ENCODE assay signal across 13 cellular contexts in the genomic region with DNA sequence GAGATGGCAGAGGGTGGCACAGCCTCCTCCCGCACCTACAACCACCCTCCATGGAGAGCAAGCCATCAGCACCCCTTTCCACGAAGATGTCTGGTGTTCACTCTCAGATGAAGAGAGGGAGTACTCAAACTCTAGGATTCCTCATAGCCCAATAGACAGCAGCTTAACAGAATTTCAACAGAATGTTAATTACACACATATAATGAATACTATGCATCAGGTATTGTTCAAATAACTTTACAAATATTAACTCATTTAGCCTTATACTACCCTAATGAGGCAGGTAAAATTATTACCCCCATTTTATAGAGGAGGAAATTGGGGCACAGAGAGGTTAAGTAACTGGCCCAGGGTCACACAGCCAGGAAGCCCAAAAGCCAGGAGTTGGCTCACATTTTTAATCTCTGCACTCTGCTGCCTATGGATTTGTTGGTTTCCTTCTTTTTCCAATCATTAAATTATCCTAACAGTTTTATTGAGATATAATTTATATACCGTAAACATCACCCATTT. TPM values are rescaled to one million over a fixed set of nuclear protein-coding genes. Genes with fewer than 3 reads are reported as not detected.
DNase-seq lines count a peak whose midpoint lies in the region; ATAC-seq and TF ChIP-seq lines count a peak whose summit lies in the region.
"Had no signal": no experiment of that assay in that cellular context is flagged by ENCODE, and none has a peak within 500 bp of the region (broad histone marks: within the 10 kb centered on the region; RNA-seq: fewer than 3 reads in every experiment).

No MANE protein-coding gene starts in this region.

- DNase-seq in body of pancreas (no peak), right atrium auricular region (ENCODE audit: low spot score) (no peak), osteocyte (ENCODE audit: extremely low spot score, unreplicated experiment) (no peak), transverse colon (no peak), amniotic stem cell (lab: John Stamatoyannopoulos, UW) (no peak), NCI-H226 (no peak)
- no peak for DNase-seq in stimulated activated naive CD4-positive, alpha-beta T cell treated with Interleukin-2 at 50 U/mL for 16 hours (lab: John Stamatoyannopoulos, UW)
- DNase-seq: activated CD4-positive, alpha-beta T cell treated with anti-CD3 and anti-CD28 coated beads, Interleukin-2, amount 10 ng/mL, durations not matched to agents 24 days and 14 days; effector memory CD8-positive, alpha-beta T cell; T-helper 2 cell had no signal

- H3K27me3 ChIP-seq in body of pancreas: no peaks in the 10 kb centered on the region
- H3K27me3 ChIP-seq in right atrium auricular region: no peaks in the 10 kb centered on the region
- H3K27me3 ChIP-seq in transverse colon: no peaks in the 10 kb centered on the region

- TF ChIP-seq CTCF in body of pancreas (IDR thresholded peaks at IDR 0.05): no peak
- no peak for TF ChIP-seq CTCF in right atrium auricular region (IDR thresholded peaks at IDR 0.05)
- TF ChIP-seq CTCF in osteocyte (IDR thresholded peaks at IDR 0.05): no peak
- no peak for TF ChIP-seq CTCF in transverse colon (IDR thresholded peaks at IDR 0.05)

- H3K36me3 Mint-ChIP-seq in osteocyte (ENCODE audit: unreplicated experiment): peaks cover 5% of the 10 kb centered on the region
- H3K36me3 Mint-ChIP-seq: natural killer cell treated with Interleukin-12 subunit alpha and Interleukin-12 subunit beta and Interleukin-15 and Interleukin-18, amount 100 ng/mL, for 72 hours had no signal

- H3K4me1 ChIP-seq in body of pancreas: peaks cover 41% of the 10 kb centered on the region
- H3K4me1 ChIP-seq in right atrium auricular region: peaks cover 0 to 84% of the 10 kb centered on the region in 2 donors
- H3K4me1 ChIP-seq in transverse colon: peaks cover 47 to 69% (median 59%) of the 10 kb centered on the region in 4 donors

- no peaks in the 10 kb centered on the region for H3K27me3 Mint-ChIP-seq in osteocyte (ENCODE audit: unreplicated experiment)
- H3K27me3 Mint-ChIP-seq: activated CD4-positive, alpha-beta T cell treated with anti-CD3 and anti-CD28 coated beads, Interleukin-2, amount 10 ng/mL, durations not matched to agents 24 days and 14 days; effector memory CD8-positive, alpha-beta T cell; natural killer cell treated with Interleukin-12 subunit alpha and Interleukin-12 subunit beta and Interleukin-15 and Interleukin-18, amount 100 ng/mL, for 72 hours had no signal

- H3K9me3 ChIP-seq in body of pancreas (no peaks in the 10 kb centered on the region), right atrium auricular region (no peaks in the 10 kb centered on the region), transverse colon (peaks cover 0 to 3% of the 10 kb centered on the region in 2 donors)

- peaks cover 17% of the 10 kb centered on the region for H3K4me1 Mint-ChIP-seq in osteocyte (ENCODE audit: unreplicated experiment)
- H3K4me1 Mint-ChIP-seq: activated CD4-positive, alpha-beta T cell treated with anti-CD3 and anti-CD28 coated beads, Interleukin-2, amount 10 ng/mL, durations not matched to agents 24 days and 14 days had no signal

- ATAC-seq in body of pancreas: no peak
- ATAC-seq: effector memory CD8-positive, alpha-beta T cell; natural killer cell treated with Interleukin-12 subunit alpha and Interleukin-12 subunit beta and Interleukin-15 and Interleukin-18, amount 100 ng/mL, for 72 hours had no signal

- intact Hi-C loops in body of pancreas (cut with DNase I): no loop called here
- intact Hi-C loops in transverse colon (cut with DNase I; ENCODE audit: low total_unique reads): no loop called here

- no peak overlapping the region for H3K4me3 ChIP-seq in body of pancreas
- H3K4me3 ChIP-seq in right atrium auricular region: no peak overlapping the region
- no peak overlapping the region for H3K4me3 ChIP-seq in transverse colon

- TF ChIP-seq POLR2A in body of pancreas (IDR thresholded peaks at IDR 0.05) (no peak), transverse colon (IDR thresholded peaks at IDR 0.05) (no peak)

- peak overlapping the region in 3 of 4 donors; percentile 34 to 80 (median 77) for H3K27ac ChIP-seq in body of pancreas
- H3K27ac ChIP-seq in right atrium auricular region: peak overlapping the region; percentile 96 to 97
- peak overlapping the region; percentile 74 to 91 (median 82) for H3K27ac ChIP-seq in transverse colon
- H3K27ac ChIP-seq: RWPE1 had no signal

- in situ Hi-C loops in transverse colon (cut with MboI; ENCODE audit: low pct_ligation_motif_present in 1 of 4, low pct_unique_long_range_greater_than_20kb in 1 of 4, low sequenced_read_pairs in 3 of 4): no loop called here

- peaks cover 6% of the 10 kb centered on the region for H3K9me3 Mint-ChIP-seq in osteocyte (ENCODE audit: unreplicated experiment)
- H3K9me3 Mint-ChIP-seq: effector memory CD8-positive, alpha-beta T cell; natural killer cell treated with Interleukin-12 subunit alpha and Interleukin-12 subunit beta and Interleukin-15 and Interleukin-18, amount 100 ng/mL, for 72 hours had no signal

- H3K4me3 Mint-ChIP-seq in osteocyte (ENCODE audit: unreplicated experiment): no peak overlapping the region
- H3K4me3 Mint-ChIP-seq: activated CD4-positive, alpha-beta T cell treated with anti-CD3 and anti-CD28 coated beads, Interleukin-2, amount 10 ng/mL, durations not matched to agents 24 days and 14 days; activated T-helper 1 cell treated with anti-CD3 and anti-CD28 coated beads, Interleukin-12 subunit alpha, Interleukin-12 subunit beta, Interleukin-2, Interleukin-4 antibody, amounts not matched to agents 30 ng/mL and 10 ng/mL and 1 ng/mL, durations not matched to agents 14 hours and 24 hours and 36 hours; effector memory CD8-positive, alpha-beta T cell; natural killer cell treated with Interleukin-12 subunit alpha and Interleukin-12 subunit beta and Interleukin-15 and Interleukin-18, amount 100 ng/mL, for 72 hours had no signal

- WGBS in body of pancreas, 2 donors: 81 to 92% methylated on average over 3 of the region's 3 CpGs
- 91 to 94% methylated on average over 3 of the region's 3 CpGs for WGBS in transverse colon (ENCODE audit: low coverage in 1 of 2), 2 donors

- no peaks in the 10 kb centered on the region for H3K36me3 ChIP-seq in body of pancreas (replicated peaks in 1 of 2; ENCODE audit: insufficient read depth in 1 of 2, low read depth in 2 of 2)
- no peaks in the 10 kb centered on the region for H3K36me3 ChIP-seq in right atrium auricular region
- H3K36me3 ChIP-seq in transverse colon: no peaks in the 10 kb centered on the region

- peak overlapping the region; percentile 78 for H3K27ac Mint-ChIP-seq in osteocyte (ENCODE audit: unreplicated experiment)
- H3K27ac Mint-ChIP-seq: activated CD4-positive, alpha-beta T cell treated with anti-CD3 and anti-CD28 coated beads, Interleukin-2, amount 10 ng/mL, durations not matched to agents 24 days and 14 days; activated T-helper 1 cell treated with anti-CD3 and anti-CD28 coated beads, Interleukin-12 subunit alpha, Interleukin-12 subunit beta, Interleukin-2, Interleukin-4 antibody, amounts not matched to agents 30 ng/mL and 10 ng/mL and 1 ng/mL, durations not matched to agents 14 hours and 24 hours and 36 hours; effector memory CD8-positive, alpha-beta T cell; natural killer cell treated with Interleukin-12 subunit alpha and Interleukin-12 subunit beta and Interleukin-15 and Interleukin-18, amount 100 ng/mL, for 72 hours had no signal

- TF ChIP-seq EP300 in transverse colon (IDR thresholded peaks at IDR 0.05; ENCODE audit: low read depth): no peak

RNA-seq across cellular contexts. Expression of a gene that starts 39.0 kb away (rescaled TPM):
- total RNA-seq in body of pancreas (10 to 100 TPM; 21.1 to 23.1 TPM), right atrium auricular region (10 to 100 TPM; 19.5 to 26.0 TPM), osteocyte (40.5 and 42.8 TPM in 2 replicates), transverse colon (10 to 100 TPM; 29.5 to 44.2 (median 33.1) TPM)

RNA-seq across cellular contexts. Expression of a gene that starts 55.0 kb away (rescaled TPM):
- 1 to 10 TPM; 2.0 to 7.3 TPM for total RNA-seq in body of pancreas
- total RNA-seq in right atrium auricular region: 1 to 10 TPM; 1.1 to 1.7 TPM
- total RNA-seq in osteocyte: 9.0 and 10.1 TPM in 2 replicates
- 1 to 10 TPM in 1 of 4 donors, under 1 TPM in 3; 0.20 to 1.1 (median 0.58) TPM for total RNA-seq in transverse colon
